ENCODE assay signal across 8 cellular contexts in the genomic region with DNA sequence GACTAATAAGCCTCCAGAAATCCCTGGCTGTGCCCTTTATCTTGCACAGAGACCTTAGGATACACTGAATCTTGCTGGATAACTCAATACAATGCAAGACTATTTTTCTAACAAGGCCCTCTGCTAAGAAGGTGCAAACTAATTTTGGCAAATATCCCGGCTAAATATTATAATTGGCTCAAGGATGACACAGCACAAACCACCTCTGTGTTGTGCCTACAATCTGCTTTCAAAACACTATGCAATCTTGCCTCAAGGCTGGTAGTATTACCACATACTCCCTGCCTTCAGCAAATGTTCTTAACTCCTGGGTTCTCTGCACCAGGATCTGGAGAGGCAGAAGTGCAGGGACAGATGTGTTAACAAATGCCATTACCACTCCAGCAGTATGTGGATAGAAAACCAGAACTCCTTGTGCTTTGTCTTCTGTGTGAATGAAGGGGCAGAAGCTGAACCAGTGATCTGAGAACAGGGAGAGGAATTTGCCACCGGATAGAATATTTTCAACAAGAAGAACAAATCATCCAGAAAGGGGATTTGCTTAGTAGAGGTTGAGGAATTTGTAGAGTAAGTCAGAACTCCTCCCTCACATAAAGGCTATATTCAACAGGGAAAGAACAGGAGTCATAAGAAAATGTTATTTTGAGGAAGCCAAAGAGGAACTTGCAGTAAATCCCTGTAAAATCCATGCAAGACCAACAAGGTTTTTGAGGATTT.
A peak's percentile ranks its signal among the peaks of the same experiment; 100 is the strongest.
DNase-seq lines count a peak whose midpoint lies in the region; ATAC-seq and TF ChIP-seq lines count a peak whose summit lies in the region.

No MANE protein-coding gene starts in this region.

- peak; percentile 78 for ATAC-seq in RWPE2 (ENCODE audit: low read depth)
- ATAC-seq in GM19455 (IDR thresholded peaks at IDR 0.05; ENCODE audit: unreplicated experiment) = no peak
- ATAC-seq in GM19023 (IDR thresholded peaks at IDR 0.05; ENCODE audit: unreplicated experiment) = no peak

- no peaks in the 10 kb centered on the region for H3K27me3 ChIP-seq in RWPE2 (ENCODE audit: insufficient read depth, poor library complexity, severe bottlenecking)

- DNase-seq in Caki2 (ENCODE audit: low read depth) = peak; percentile 82
- no peak for DNase-seq in RWPE2 (ENCODE audit: low spot score)
- DNase-seq in fibroblast of the aortic adventitia (ENCODE audit: low read depth) = peak; percentile 86
- no peak for DNase-seq in progenitor cell of endocrine pancreas (ENCODE audit: low spot score, unreplicated experiment)
- DNase-seq in activated CD4-positive, CD25-positive, alpha-beta regulatory T cell treated with anti-CD3 and anti-CD28 coated beads, Interleukin-2, amount 50 U/mL, for 72 hours = no peak
- DNase-seq in D341Med (ENCODE audit: low spot score) = no peak

- H3K36me3 ChIP-seq in RWPE2 (ENCODE audit: low read depth) = peaks cover 63% of the 10 kb centered on the region

- H3K4me1 ChIP-seq in RWPE2 (ENCODE audit: insufficient read depth, poor library complexity, severe bottlenecking) = no peaks in the 10 kb centered on the region

- H3K27me3 Mint-ChIP-seq in progenitor cell of endocrine pancreas = no peaks in the 10 kb centered on the region

- H3K27ac Mint-ChIP-seq in progenitor cell of endocrine pancreas = peak overlapping the region; percentile 53

- H3K9me3 ChIP-seq in RWPE2 (ENCODE audit: severe bottlenecking) = no peaks in the 10 kb centered on the region

- H3K4me3 Mint-ChIP-seq in progenitor cell of endocrine pancreas (ENCODE audit: low read depth) = no peak overlapping the region

- TF ChIP-seq CTCF in RWPE2 (IDR thresholded peaks at IDR 0.05; ENCODE audit: poor library complexity, severe bottlenecking) (no peak), fibroblast of the aortic adventitia (IDR thresholded peaks at IDR 0.05; ENCODE audit: insufficient read depth, low read length) (no peak), progenitor cell of endocrine pancreas (IDR thresholded peaks at IDR 0.05; ENCODE audit: unreplicated experiment) (no peak)

- peak overlapping the region; percentile 0 for H3K27ac ChIP-seq in RWPE2 (ENCODE audit: poor library complexity, severe bottlenecking)

- in situ Hi-C loops in Caki2 (cut with HindIII; ENCODE audit: low pct_unique_long_range_greater_than_20kb, low sequenced_read_pairs) = no loop called here

- H3K9me3 Mint-ChIP-seq in progenitor cell of endocrine pancreas (ENCODE audit: low read depth) = no peaks in the 10 kb centered on the region

- H3K4me3 ChIP-seq in RWPE2 (ENCODE audit: severe bottlenecking) (no peak overlapping the region), fibroblast of the aortic adventitia (ENCODE audit: low read depth, low read length) (no peak overlapping the region)

- peaks cover 29% of the 10 kb centered on the region for H3K36me3 Mint-ChIP-seq in progenitor cell of endocrine pancreas (ENCODE audit: insufficient read depth)

- H3K4me1 Mint-ChIP-seq in progenitor cell of endocrine pancreas (ENCODE audit: low read depth) = no peaks in the 10 kb centered on the region

Comparison
In these comparisons a context has a peak if more than half of its experiments do, and no peak if none do; other contexts are left out.
1. DNase-seq: peak in Caki2 (single experiment) and fibroblast of the aortic adventitia (single experiment); none in RWPE2 (single experiment), progenitor cell of endocrine pancreas (single experiment), activated CD4-positive, CD25-positive, alpha-beta regulatory T cell treated with anti-CD3 and anti-CD28 coated beads, Interleukin-2, amount 50 U/mL, for 72 hours (single experiment) and D341Med (single experiment).